1 cellular context compared by ENCODE assay signal in the genomic region with DNA sequence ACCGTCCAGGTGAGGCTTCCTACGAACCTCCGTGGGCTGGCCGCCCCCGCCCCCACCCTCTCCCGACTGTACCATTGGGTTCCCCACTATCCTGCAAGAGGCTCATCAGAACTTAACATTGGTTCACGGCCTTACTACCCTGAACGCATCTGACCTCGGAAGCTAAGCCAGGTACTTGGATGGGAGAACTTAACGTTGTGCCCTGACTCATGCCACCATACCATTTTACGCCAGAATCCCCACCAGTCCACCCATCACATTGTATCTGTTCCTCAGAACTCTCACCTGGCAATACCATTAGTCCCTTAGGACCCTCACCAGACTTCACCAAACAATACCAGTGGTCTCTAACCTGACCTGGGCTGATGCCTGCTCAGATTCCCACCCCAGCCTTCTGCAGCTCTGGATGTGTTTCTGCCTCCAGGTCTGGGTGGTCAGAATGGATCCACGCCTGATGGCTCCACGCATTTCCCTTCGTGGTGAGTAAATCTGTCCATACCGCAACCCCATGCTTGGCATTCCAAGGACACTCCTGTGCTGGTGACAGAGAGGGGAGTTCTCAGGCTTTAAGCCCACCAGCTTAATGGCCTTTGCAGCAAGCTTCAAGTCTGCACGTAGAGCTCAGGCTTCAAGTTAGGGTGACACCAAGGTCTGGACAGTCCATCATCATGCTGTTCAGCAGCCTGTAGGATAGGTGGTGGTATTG.
A peak's percentile ranks its signal among the peaks of the same experiment; 100 is the strongest.
TF ChIP-seq lines count a peak whose summit lies in the region.

No MANE protein-coding gene starts in this region.

TF ChIP-seq in GM12878, 131 proteins besides CTCF, POLR2A, EP300 and RAD21:
- TF ChIP-seq, protein P1, sequence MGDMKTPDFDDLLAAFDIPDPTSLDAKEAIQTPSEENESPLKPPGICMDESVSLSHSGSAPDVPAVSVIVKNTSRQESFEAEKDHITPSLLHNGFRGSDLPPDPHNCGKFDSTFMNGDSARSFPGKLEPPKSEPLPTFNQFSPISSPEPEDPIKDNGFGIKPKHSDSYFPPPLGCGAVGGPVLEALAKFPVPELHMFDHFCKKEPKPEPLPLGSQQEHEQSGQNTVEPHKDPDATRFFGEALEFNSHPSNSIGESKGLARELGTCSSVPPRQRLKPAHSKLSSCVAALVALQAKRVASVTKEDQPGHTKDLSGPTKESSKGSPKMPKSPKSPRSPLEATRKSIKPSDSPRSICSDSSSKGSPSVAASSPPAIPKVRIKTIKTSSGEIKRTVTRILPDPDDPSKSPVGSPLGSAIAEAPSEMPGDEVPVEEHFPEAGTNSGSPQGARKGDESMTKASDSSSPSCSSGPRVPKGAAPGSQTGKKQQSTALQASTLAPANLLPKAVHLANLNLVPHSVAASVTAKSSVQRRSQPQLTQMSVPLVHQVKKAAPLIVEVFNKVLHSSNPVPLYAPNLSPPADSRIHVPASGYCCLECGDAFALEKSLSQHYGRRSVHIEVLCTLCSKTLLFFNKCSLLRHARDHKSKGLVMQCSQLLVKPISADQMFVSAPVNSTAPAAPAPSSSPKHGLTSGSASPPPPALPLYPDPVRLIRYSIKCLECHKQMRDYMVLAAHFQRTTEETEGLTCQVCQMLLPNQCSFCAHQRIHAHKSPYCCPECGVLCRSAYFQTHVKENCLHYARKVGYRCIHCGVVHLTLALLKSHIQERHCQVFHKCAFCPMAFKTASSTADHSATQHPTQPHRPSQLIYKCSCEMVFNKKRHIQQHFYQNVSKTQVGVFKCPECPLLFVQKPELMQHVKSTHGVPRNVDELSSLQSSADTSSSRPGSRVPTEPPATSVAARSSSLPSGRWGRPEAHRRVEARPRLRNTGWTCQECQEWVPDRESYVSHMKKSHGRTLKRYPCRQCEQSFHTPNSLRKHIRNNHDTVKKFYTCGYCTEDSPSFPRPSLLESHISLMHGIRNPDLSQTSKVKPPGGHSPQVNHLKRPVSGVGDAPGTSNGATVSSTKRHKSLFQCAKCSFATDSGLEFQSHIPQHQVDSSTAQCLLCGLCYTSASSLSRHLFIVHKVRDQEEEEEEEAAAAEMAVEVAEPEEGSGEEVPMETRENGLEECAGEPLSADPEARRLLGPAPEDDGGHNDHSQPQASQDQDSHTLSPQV (IDR thresholded peaks at IDR 0.05) = no peak
- TF ChIP-seq, protein P2, sequence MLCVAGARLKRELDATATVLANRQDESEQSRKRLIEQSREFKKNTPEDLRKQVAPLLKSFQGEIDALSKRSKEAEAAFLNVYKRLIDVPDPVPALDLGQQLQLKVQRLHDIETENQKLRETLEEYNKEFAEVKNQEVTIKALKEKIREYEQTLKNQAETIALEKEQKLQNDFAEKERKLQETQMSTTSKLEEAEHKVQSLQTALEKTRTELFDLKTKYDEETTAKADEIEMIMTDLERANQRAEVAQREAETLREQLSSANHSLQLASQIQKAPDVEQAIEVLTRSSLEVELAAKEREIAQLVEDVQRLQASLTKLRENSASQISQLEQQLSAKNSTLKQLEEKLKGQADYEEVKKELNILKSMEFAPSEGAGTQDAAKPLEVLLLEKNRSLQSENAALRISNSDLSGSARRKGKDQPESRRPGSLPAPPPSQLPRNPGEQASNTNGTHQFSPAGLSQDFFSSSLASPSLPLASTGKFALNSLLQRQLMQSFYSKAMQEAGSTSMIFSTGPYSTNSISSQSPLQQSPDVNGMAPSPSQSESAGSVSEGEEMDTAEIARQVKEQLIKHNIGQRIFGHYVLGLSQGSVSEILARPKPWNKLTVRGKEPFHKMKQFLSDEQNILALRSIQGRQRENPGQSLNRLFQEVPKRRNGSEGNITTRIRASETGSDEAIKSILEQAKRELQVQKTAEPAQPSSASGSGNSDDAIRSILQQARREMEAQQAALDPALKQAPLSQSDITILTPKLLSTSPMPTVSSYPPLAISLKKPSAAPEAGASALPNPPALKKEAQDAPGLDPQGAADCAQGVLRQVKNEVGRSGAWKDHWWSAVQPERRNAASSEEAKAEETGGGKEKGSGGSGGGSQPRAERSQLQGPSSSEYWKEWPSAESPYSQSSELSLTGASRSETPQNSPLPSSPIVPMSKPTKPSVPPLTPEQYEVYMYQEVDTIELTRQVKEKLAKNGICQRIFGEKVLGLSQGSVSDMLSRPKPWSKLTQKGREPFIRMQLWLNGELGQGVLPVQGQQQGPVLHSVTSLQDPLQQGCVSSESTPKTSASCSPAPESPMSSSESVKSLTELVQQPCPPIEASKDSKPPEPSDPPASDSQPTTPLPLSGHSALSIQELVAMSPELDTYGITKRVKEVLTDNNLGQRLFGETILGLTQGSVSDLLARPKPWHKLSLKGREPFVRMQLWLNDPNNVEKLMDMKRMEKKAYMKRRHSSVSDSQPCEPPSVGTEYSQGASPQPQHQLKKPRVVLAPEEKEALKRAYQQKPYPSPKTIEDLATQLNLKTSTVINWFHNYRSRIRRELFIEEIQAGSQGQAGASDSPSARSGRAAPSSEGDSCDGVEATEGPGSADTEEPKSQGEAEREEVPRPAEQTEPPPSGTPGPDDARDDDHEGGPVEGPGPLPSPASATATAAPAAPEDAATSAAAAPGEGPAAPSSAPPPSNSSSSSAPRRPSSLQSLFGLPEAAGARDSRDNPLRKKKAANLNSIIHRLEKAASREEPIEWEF (IDR thresholded peaks at IDR 0.05; ENCODE audit: insufficient replicate concordance, low read depth, low read length) = no peak
- TF ChIP-seq EGR1 (IDR thresholded peaks at IDR 0.05; ENCODE audit: borderline replicate concordance in 1 of 2, low read depth in 2 of 2, low read length in 2 of 2) (0 out of 3 replicates have a peak, but pooled peaks of 1 of the 2 experiments have one; percentile 19), FOXK2 (IDR thresholded peaks at IDR 0.05) (no peak), SRF (IDR thresholded peaks at IDR 0.05; ENCODE audit: low read depth in 2 of 2, low read length in 2 of 2) (no peak), CREM (IDR thresholded peaks at IDR 0.05; ENCODE audit: low read depth) (no peak), ESRRA (IDR thresholded peaks at IDR 0.05; ENCODE audit: low read length) (no peak), PAX8 (IDR thresholded peaks at IDR 0.05) (no peak), SMARCA5 (IDR thresholded peaks at IDR 0.05) (0 out of 2 replicates have a peak, but pooled peaks have one; percentile 1), BMI1 (IDR thresholded peaks at IDR 0.05; ENCODE audit: borderline replicate concordance) (no peak), TCF3 (IDR thresholded peaks at IDR 0.05; ENCODE audit: borderline replicate concordance, insufficient read depth, low read depth, low read length) (no peak), YBX1 (IDR thresholded peaks at IDR 0.05) (no peak)
- TF ChIP-seq, protein P3, sequence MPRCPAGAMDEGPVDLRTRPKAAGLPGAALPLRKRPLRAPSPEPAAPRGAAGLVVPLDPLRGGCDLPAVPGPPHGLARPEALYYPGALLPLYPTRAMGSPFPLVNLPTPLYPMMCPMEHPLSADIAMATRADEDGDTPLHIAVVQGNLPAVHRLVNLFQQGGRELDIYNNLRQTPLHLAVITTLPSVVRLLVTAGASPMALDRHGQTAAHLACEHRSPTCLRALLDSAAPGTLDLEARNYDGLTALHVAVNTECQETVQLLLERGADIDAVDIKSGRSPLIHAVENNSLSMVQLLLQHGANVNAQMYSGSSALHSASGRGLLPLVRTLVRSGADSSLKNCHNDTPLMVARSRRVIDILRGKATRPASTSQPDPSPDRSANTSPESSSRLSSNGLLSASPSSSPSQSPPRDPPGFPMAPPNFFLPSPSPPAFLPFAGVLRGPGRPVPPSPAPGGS (IDR thresholded peaks at IDR 0.05; ENCODE audit: borderline replicate concordance, insufficient read depth, low read depth, low read length, poor library complexity, severe bottlenecking) = no peak
- TF ChIP-seq, protein P4, sequence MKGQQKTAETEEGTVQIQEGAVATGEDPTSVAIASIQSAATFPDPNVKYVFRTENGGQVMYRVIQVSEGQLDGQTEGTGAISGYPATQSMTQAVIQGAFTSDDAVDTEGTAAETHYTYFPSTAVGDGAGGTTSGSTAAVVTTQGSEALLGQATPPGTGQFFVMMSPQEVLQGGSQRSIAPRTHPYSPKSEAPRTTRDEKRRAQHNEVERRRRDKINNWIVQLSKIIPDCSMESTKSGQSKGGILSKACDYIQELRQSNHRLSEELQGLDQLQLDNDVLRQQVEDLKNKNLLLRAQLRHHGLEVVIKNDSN (IDR thresholded peaks at IDR 0.05; ENCODE audit: borderline replicate concordance, extremely low read length, insufficient read depth, low read depth, low read length) = no peak
- TF ChIP-seq, protein P5, sequence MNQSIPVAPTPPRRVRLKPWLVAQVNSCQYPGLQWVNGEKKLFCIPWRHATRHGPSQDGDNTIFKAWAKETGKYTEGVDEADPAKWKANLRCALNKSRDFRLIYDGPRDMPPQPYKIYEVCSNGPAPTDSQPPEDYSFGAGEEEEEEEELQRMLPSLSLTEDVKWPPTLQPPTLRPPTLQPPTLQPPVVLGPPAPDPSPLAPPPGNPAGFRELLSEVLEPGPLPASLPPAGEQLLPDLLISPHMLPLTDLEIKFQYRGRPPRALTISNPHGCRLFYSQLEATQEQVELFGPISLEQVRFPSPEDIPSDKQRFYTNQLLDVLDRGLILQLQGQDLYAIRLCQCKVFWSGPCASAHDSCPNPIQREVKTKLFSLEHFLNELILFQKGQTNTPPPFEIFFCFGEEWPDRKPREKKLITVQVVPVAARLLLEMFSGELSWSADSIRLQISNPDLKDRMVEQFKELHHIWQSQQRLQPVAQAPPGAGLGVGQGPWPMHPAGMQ (IDR thresholded peaks at IDR 0.05; ENCODE audit: borderline replicate concordance) = no peak
